8 cellular contexts compared by ENCODE assay signal in genomic region chr6:13708679-13709261, GRCh38. TPM values are rescaled to one million over a fixed set of nuclear protein-coding genes. Genes with fewer than 3 reads are reported as not detected.
DNase-seq lines count a peak whose midpoint lies in the region; ATAC-seq and TF ChIP-seq lines count a peak whose summit lies in the region.

No MANE protein-coding gene starts in this region.

- H3K27me3 Mint-ChIP-seq in endothelial cell (ENCODE audit: unreplicated experiment) = peaks cover 9% of the 10 kb centered on the region

- CTCF ChIA-PET in Panc1 (lab: Charles Lee) = no interaction called here

- H3K4me1 ChIP-seq in Panc1 (ENCODE audit: control insufficient read depth, insufficient read depth, low read length) = peaks cover 15% of the 10 kb centered on the region
- peaks cover 15% of the 10 kb centered on the region for H3K4me1 ChIP-seq in parathyroid adenoma

- TF ChIP-seq CTCF in GM12864 (IDR thresholded peaks at IDR 0.05; ENCODE audit: low read depth, low read length, missing control alignments) (no peak), Panc1 (IDR thresholded peaks at IDR 0.05) (no peak), endothelial cell (IDR thresholded peaks at IDR 0.05; ENCODE audit: unreplicated experiment) (no peak), parathyroid adenoma (IDR thresholded peaks at IDR 0.05) (no peak)

- DNase-seq in GM12864 (ENCODE audit: low read depth) (no peak), Panc1 (ENCODE audit: low read depth, low spot score) (no peak), endothelial cell (ENCODE audit: low spot score) (no peak), NCI-H1436 (lab: John Stamatoyannopoulos, UW) (no peak), COLO829 (ENCODE audit: low spot score) (no peak)
- DNase-seq in effector CD8-positive, alpha-beta T cell (lab: John Stamatoyannopoulos, UW) = no peak
- DNase-seq in activated effector memory CD4-positive, alpha-beta T cell treated with Interleukin-2 at 50 U/mL for 16 hours = no peak

- H3K4me2 ChIP-seq in parathyroid adenoma (ENCODE audit: low read length) = peak overlapping the region; percentile 83

- no TSS peak for BruUV-seq in Panc1 (replicated peaks; lab: Mats Ljungman, UMichigan)

- H3K9me3 ChIP-seq in Panc1 (ENCODE audit: control insufficient read depth, insufficient read depth, low read depth, low read length) (no peaks in the 10 kb centered on the region), parathyroid adenoma (ENCODE audit: control insufficient read depth, low read length) (no peaks in the 10 kb centered on the region)

- no peak overlapping the region for H2AFZ ChIP-seq in parathyroid adenoma

- peak overlapping the region; percentile 100 for H3K4me3 Mint-ChIP-seq in endothelial cell (ENCODE audit: unreplicated experiment)

- POLR2A ChIA-PET in Panc1 (lab: Charles Lee) = no interaction called here

- H3K9me3 Mint-ChIP-seq in endothelial cell (ENCODE audit: unreplicated experiment) = no peaks in the 10 kb centered on the region

- peak overlapping the region; percentile 87 for H3K27ac Mint-ChIP-seq in endothelial cell (ENCODE audit: unreplicated experiment)

- no peak for ATAC-seq in Panc1

- H3K9ac ChIP-seq in parathyroid adenoma = no peak overlapping the region

- in situ Hi-C loops in Panc1 (cut with HindIII; ENCODE audit: low pct_unique_long_range_greater_than_20kb, low sequenced_read_pairs) = no loop called here

- H3K27me3 ChIP-seq in Panc1 (ENCODE audit: control insufficient read depth, insufficient read depth, low read length) = no peaks in the 10 kb centered on the region
- no peaks in the 10 kb centered on the region for H3K27me3 ChIP-seq in parathyroid adenoma (ENCODE audit: control insufficient read depth, insufficient read depth, low read length)

- peaks cover 4% of the 10 kb centered on the region for H3K36me3 Mint-ChIP-seq in endothelial cell (ENCODE audit: low read depth, unreplicated experiment)

- H3K4me3 ChIP-seq in GM12864 (ENCODE audit: low read depth, low read length) (peak overlapping the region; percentile 92), Panc1 (ENCODE audit: low read depth in 2 of 2, low read length in 2 of 2) (peak overlapping the region; percentile 68 to 77), parathyroid adenoma (ENCODE audit: low read depth, low read length) (peak overlapping the region; percentile 83)

- H3K36me3 ChIP-seq in Panc1 (ENCODE audit: control insufficient read depth, insufficient read depth, low read length) (no peaks in the 10 kb centered on the region; the same call in 1 of the 2 replicates), parathyroid adenoma (ENCODE audit: control insufficient read depth, insufficient read depth, low read length) (no peaks in the 10 kb centered on the region)

- H3K27ac ChIP-seq in Panc1 (ENCODE audit: low read length) (peak overlapping the region; percentile 88), parathyroid adenoma (no peak overlapping the region)

- H3K4me1 Mint-ChIP-seq in endothelial cell (ENCODE audit: unreplicated experiment) = peaks cover 35% of the 10 kb centered on the region

- intact Hi-C loops in Panc1 (cut with micrococcal nuclease; ENCODE audit: unreplicated experiment) = loop anchor here (10.0 kb wide), 1 partner anchor 54 kb away; no protein-coding TSS in a partner anchor

- H3K79me2 ChIP-seq in parathyroid adenoma = peaks cover 53% of the 10 kb centered on the region

RNA-seq across cellular contexts. Expression of gene RANBP9, which starts 2.9 kb away (rescaled TPM):
- 44.5 TPM for total RNA-seq in Panc1 (2021; ENCODE audit: unreplicated experiment)
- polyA plus RNA-seq in Panc1 (2012; ENCODE audit: insufficient read length) = 23.4 TPM
- 64.7 TPM for total RNA-seq in endothelial cell (ENCODE audit: unreplicated experiment)
